ENCODE assay signal across 8 cellular contexts in the genomic region with DNA sequence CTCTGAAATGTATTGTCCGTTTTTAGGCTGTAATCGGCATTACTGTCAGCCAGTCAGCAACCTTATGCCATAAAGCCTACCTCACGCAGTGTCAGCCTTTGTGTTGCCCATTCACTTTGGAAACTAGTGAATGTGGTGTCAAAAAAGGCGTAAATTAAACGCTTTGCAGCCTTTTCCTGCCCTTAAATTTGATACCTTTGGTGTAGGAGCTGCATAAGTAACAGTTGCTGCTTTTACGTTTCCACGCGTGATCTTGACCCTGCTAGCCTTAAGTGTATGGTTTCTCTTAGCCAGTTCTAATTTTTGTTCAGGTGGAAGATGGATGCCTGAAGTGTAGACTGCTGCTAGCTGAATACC.
DNase-seq lines count a peak whose midpoint lies in the region; FAIRE-seq and TF ChIP-seq lines count a peak whose summit lies in the region.

No MANE protein-coding gene starts in this region.

- no peak for TF ChIP-seq CTCF in fibroblast of pulmonary artery (IDR thresholded peaks at IDR 0.05; ENCODE audit: low read length, missing control alignments)
- no peak for TF ChIP-seq CTCF in sigmoid colon (IDR thresholded peaks at IDR 0.05)

- no peak for FAIRE-seq in GM12891 (lab: Jason Lieb, UNC)

- H3K27me3 ChIP-seq in SJCRH30 (no peaks in the 10 kb centered on the region), sigmoid colon (no peaks in the 10 kb centered on the region)

- H3K9me3 ChIP-seq in SJCRH30 (replicated peaks): no peaks in the 10 kb centered on the region
- H3K9me3 ChIP-seq in sigmoid colon: no peaks in the 10 kb centered on the region

- TF ChIP-seq EP300 in sigmoid colon (IDR thresholded peaks at IDR 0.05): no peak

- H3K27ac ChIP-seq in SJCRH30 (peak overlapping the region; percentile 83), sigmoid colon (peak overlapping the region; percentile 77 to 86 (median 80))

- H3K4me3 ChIP-seq in SJCRH30 (peak overlapping the region; percentile 95), fibroblast of pulmonary artery (replicated peaks; ENCODE audit: low read depth, low read length) (peak overlapping the region; percentile 61), sigmoid colon (peak overlapping the region; percentile 71 to 91 (median 76))

- no peak for TF ChIP-seq POLR2A in GM12891 (IDR thresholded peaks at IDR 0.05; ENCODE audit: low read depth, low read length)
- no peak for TF ChIP-seq POLR2A in sigmoid colon (IDR thresholded peaks at IDR 0.05)

- 1% methylated on average over 8 of the region's 8 CpGs for WGBS in sigmoid colon, 2 donors

- intact Hi-C loops in sigmoid colon (cut with DNase I): loop anchor here (10.0 kb wide), 1 partner anchor 593 kb away; no protein-coding TSS in a partner anchor

- H3K4me1 ChIP-seq in SJCRH30: peaks cover 2% of the 10 kb centered on the region
- H3K4me1 ChIP-seq in sigmoid colon: peaks cover 0 to 27% (median 16%) of the 10 kb centered on the region in 4 donors

- no peak for DNase-seq in GM12891 (ENCODE audit: insufficient read length, low spot score)
- DNase-seq in SJCRH30: no peak
- no peak for DNase-seq in fibroblast of pulmonary artery (ENCODE audit: low read depth)
- no peak for DNase-seq in sigmoid colon
- no peak for DNase-seq in effector CD4-positive, alpha-beta T cell
- no peak for DNase-seq in medulla oblongata (ENCODE audit: extremely low spot score)
- no peak for DNase-seq in SK-N-DZ (ENCODE audit: low spot score)
- DNase-seq in HuH-7.5 (ENCODE audit: low spot score): no peak

- H3K36me3 ChIP-seq in SJCRH30 (peaks cover 42% of the 10 kb centered on the region), sigmoid colon (peaks cover 0 to 37% (median 11%) of the 10 kb centered on the region in 4 donors)

TF ChIP-seq in GM12891, 5 proteins besides CTCF, POLR2A, EP300 and RAD21:
- TF ChIP-seq PAX5 (IDR thresholded peaks at IDR 0.05; ENCODE audit: insufficient read depth, low read length, severe bottlenecking): no peak
- TF ChIP-seq SPI1 (IDR thresholded peaks at IDR 0.05; ENCODE audit: low read depth, low read length): no peak
- no peak for TF ChIP-seq POU2F2 (IDR thresholded peaks at IDR 0.05; ENCODE audit: low read depth, low read length)
- TF ChIP-seq POLR2AphosphoS5 (IDR thresholded peaks at IDR 0.05; ENCODE audit: low read depth, low read length): 0 out of 2 replicates have a peak, but pooled peaks have one; percentile 34
- TF ChIP-seq TAF1 (IDR thresholded peaks at IDR 0.05; ENCODE audit: low read depth, low read length): no peak
